10 cellular contexts compared by ENCODE assay signal in genomic region chr19:17281391-17282304, GRCh38. TPM values are rescaled to one million over a fixed set of nuclear protein-coding genes. Genes with fewer than 3 reads are reported as not detected.
A peak's percentile ranks its signal among the peaks of the same experiment; 100 is the strongest.
DNase-seq lines count a peak whose midpoint lies in the region; ATAC-seq, FAIRE-seq and TF ChIP-seq lines count a peak whose summit lies in the region.
"Had no signal": no experiment of that assay in that cellular context is flagged by ENCODE, and none has a peak within 500 bp of the region (broad histone marks: within the 10 kb centered on the region; RNA-seq: fewer than 3 reads in every experiment).

A gene with protein sequence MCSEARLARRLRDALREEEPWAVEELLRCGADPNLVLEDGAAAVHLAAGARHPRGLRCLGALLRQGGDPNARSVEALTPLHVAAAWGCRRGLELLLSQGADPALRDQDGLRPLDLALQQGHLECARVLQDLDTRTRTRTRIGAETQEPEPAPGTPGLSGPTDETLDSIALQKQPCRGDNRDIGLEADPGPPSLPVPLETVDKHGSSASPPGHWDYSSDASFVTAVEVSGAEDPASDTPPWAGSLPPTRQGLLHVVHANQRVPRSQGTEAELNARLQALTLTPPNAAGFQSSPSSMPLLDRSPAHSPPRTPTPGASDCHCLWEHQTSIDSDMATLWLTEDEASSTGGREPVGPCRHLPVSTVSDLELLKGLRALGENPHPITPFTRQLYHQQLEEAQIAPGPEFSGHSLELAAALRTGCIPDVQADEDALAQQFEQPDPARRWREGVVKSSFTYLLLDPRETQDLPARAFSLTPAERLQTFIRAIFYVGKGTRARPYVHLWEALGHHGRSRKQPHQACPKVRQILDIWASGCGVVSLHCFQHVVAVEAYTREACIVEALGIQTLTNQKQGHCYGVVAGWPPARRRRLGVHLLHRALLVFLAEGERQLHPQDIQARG (plus strand): TSS chr19:17281901. CDS start chr19:17281921, 20 bp downstream.

- no peak for TF ChIP-seq CTCF in fibroblast of mammary gland (conservative IDR thresholded peaks at IDR 0.05; ENCODE audit: control insufficient read depth, insufficient read depth, low read depth, low read length)
- no peak for TF ChIP-seq CTCF in pancreas (IDR thresholded peaks at IDR 0.05)

- peak; percentile 18 to 31 (median 28) for ATAC-seq in pancreas
- ATAC-seq in HG03521 (IDR thresholded peaks at IDR 0.05; ENCODE audit: unreplicated experiment), result no peak
- ATAC-seq in GM18511 (IDR thresholded peaks at IDR 0.05; ENCODE audit: unreplicated experiment), result no peak

- no peaks in the 10 kb centered on the region for H3K9me3 ChIP-seq in pancreas
- H3K9me3 ChIP-seq: adrenal gland had no signal

- 11% methylated on average over 72 to 75 of the region's 75 CpGs for WGBS in pancreas, 2 donors

- H3K4me3 ChIP-seq in fibroblast of mammary gland (ENCODE audit: control insufficient read depth, low read depth, low read length) (peak within 1 kb of the TSS; percentile 30), pancreas (peak within 1 kb of the TSS in 2 of 4 donors; percentile 6 to 13)

- peaks cover 7% of the 10 kb centered on the region for H3K36me3 Mint-ChIP-seq in activated CD4-positive, alpha-beta memory T cell treated with anti-CD3 and anti-CD28 coated beads for 36 hours

- no peak for FAIRE-seq in pancreas (lab: Jason Lieb, UNC)
- FAIRE-seq: A204.1 had no signal

- H3K27me3 ChIP-seq in pancreas, result peaks cover 0 to 6% (median 0%) of the 10 kb centered on the region in 4 donors

- H3K4me3 Mint-ChIP-seq in activated CD4-positive, alpha-beta memory T cell treated with anti-CD3 and anti-CD28 coated beads for 36 hours, result peak within 1 kb of the TSS; percentile 87

- H3K27me3 Mint-ChIP-seq in activated CD4-positive, alpha-beta memory T cell treated with anti-CD3 and anti-CD28 coated beads for 36 hours, result no peaks in the 10 kb centered on the region

- DNase-seq in DMS 273 (lab: John Stamatoyannopoulos, UW; ENCODE audit: unreplicated experiment) (peak; percentile 77), DMS 273 treated with DMSO at 0.1 percent for 48 hours (lab: John Stamatoyannopoulos, UW) (no peak), KBM-7 (peak; percentile 76), fibroblast of mammary gland (ENCODE audit: low read depth) (no peak), pancreas (peak in 1 of 6 donors; percentile 66)
- DNase-seq in activated CD4-positive, alpha-beta memory T cell treated with anti-CD3 and anti-CD28 coated beads for 36 hours, result peak; percentile 64

- in situ Hi-C loops in KBM-7 (cut with MboI; ENCODE audit: low pct_unique_long_range_greater_than_20kb, low sequenced_read_pairs), result no loop called here

- CTCF ChIA-PET in activated CD4-positive, alpha-beta memory T cell treated with anti-CD3 and anti-CD28 coated beads for 36 hours (lab: Charles Lee), result interaction anchor here (0.6 to 5.4 kb wide), 19 partner anchors 10 to 509 kb away, joined by 3 to 85 read pairs (median 4); partner anchors contain the start of genes BABAM1, DDA1, MRPL34 and USHBP1

- H3K4me1 ChIP-seq in pancreas, result peaks cover 0 to 4% (median 0%) of the 10 kb centered on the region in 3 donors

- POLR2A ChIA-PET in activated CD4-positive, alpha-beta memory T cell treated with anti-CD3 and anti-CD28 coated beads for 36 hours (lab: Charles Lee), result interaction anchor here (0.6 to 3.6 kb wide), 4 partner anchors 14 to 205 kb away, joined by 3 to 13 read pairs (median 3); partner anchors contain the start of gene BABAM1

- no peak within 1 kb of the TSS for H3K27ac Mint-ChIP-seq in activated CD4-positive, alpha-beta memory T cell treated with anti-CD3 and anti-CD28 coated beads for 36 hours

- peaks cover 3% of the 10 kb centered on the region for H3K4me1 Mint-ChIP-seq in activated CD4-positive, alpha-beta memory T cell treated with anti-CD3 and anti-CD28 coated beads for 36 hours (ENCODE audit: low read depth)

- no peaks in the 10 kb centered on the region for H3K9me3 Mint-ChIP-seq in activated CD4-positive, alpha-beta memory T cell treated with anti-CD3 and anti-CD28 coated beads for 36 hours

- H3K36me3 ChIP-seq in pancreas, result peaks cover 0 to 2% (median 2%) of the 10 kb centered on the region in 3 donors

- H3K27ac ChIP-seq in pancreas, result no peak within 1 kb of the TSS
- H3K27ac ChIP-seq: adrenal gland had no signal

- intact Hi-C loops in activated CD4-positive, alpha-beta memory T cell treated with anti-CD3 and anti-CD28 coated beads for 36 hours (cut with micrococcal nuclease), result loop anchor here (1.0 to 5.0 kb wide), 4 partner anchors 20 to 509 kb away; no protein-coding TSS in a partner anchor
- intact Hi-C loops in pancreas (cut with DNase I), result loop anchor here (2.0 to 10.0 kb wide), 2 partner anchors 215 to 217 kb away; no protein-coding TSS in a partner anchor

RNA-seq across cellular contexts. Expression of the gene that starts here (rescaled TPM):
- 10 to 100 TPM; 10.5 to 10.7 TPM for total RNA-seq in activated CD4-positive, alpha-beta memory T cell treated with anti-CD3 and anti-CD28 coated beads for 36 hours
- under 1 TPM in 5 of 6 donors, not detected in 1; 0.04 to 0.59 (median 0.12) TPM for total RNA-seq in pancreas
- polyA plus RNA-seq in pancreas, result under 1 TPM; 0.23 to 0.35 TPM

Comparison
In these comparisons a context has a peak if more than half of its experiments do, and no peak if none do; other contexts are left out.
1. RNA of the gene that starts here (total RNA-seq): 10.5 to 10.7 TPM in activated CD4-positive, alpha-beta memory T cell treated with anti-CD3 and anti-CD28 coated beads for 36 hours; 0.04 to 0.59 TPM in pancreas; every median in the first group is over 4 times any median in the second.
2. DNase-seq: peak in DMS 273 (single experiment), KBM-7 (single experiment) and activated CD4-positive, alpha-beta memory T cell treated with anti-CD3 and anti-CD28 coated beads for 36 hours (single experiment); none in DMS 273 treated with DMSO at 0.1 percent for 48 hours (single experiment) and fibroblast of mammary gland (single experiment).
3. Peak in ATAC-seq in pancreas; RNA of the gene not detected or under 1 TPM.